20 cellular contexts compared by ENCODE assay signal in genomic region chr9:37083654-37084053, GRCh38. TPM values are rescaled to one million over a fixed set of nuclear protein-coding genes. Genes with fewer than 3 reads are reported as not detected.
DNase-seq lines count a peak whose midpoint lies in the region; ATAC-seq, FAIRE-seq and TF ChIP-seq lines count a peak whose summit lies in the region.
"Had no signal": no experiment of that assay in that cellular context is flagged by ENCODE, and none has a peak within 500 bp of the region (broad histone marks: within the 10 kb centered on the region; RNA-seq: fewer than 3 reads in every experiment).

No MANE protein-coding gene starts in this region.

- H3K56ac ChIP-seq in IMR-90 (ENCODE audit: extremely low read depth, insufficient read depth, low read length), result no peak overlapping the region

- no peak overlapping the region; the same call in 1 of the 2 replicates for H3K4me2 ChIP-seq in IMR-90 (ENCODE audit: low read depth, low read length)
- H3K4me2 ChIP-seq: BLaER1 had no signal

- peaks cover 6% of the 10 kb centered on the region; the same call in 1 of the 2 replicates for H4K20me1 ChIP-seq in IMR-90 (ENCODE audit: insufficient read depth, low read length)

- H3K4me1 ChIP-seq in IMR-90 (ENCODE audit: control insufficient read depth, insufficient read depth, low read length) (no peaks in the 10 kb centered on the region; the same call in 1 of the 2 replicates), small intestine (ENCODE audit: control insufficient read depth in 2 of 2, insufficient read depth in 1 of 2, low read depth in 1 of 2, low read length in 1 of 2) (peaks cover 3 to 5% of the 10 kb centered on the region in 2 donors)

- no peak overlapping the region for H2BK5ac ChIP-seq in IMR-90 (ENCODE audit: low read depth, low read length, poor library complexity, severe bottlenecking)

- peaks cover 9% of the 10 kb centered on the region for H3K36me3 ChIP-seq in IMR-90 (ENCODE audit: control insufficient read depth, insufficient read depth, low read length)
- peaks cover 5 to 10% of the 10 kb centered on the region in 2 donors for H3K36me3 ChIP-seq in small intestine (ENCODE audit: control insufficient read depth in 2 of 2, insufficient read depth in 2 of 2, low read length in 2 of 2)

- H3K27ac Mint-ChIP-seq in activated T-cell treated with anti-CD3 and anti-CD28 coated beads, Interleukin-2, amount 50 U/mL, for 24 hours, result peak overlapping the region; percentile 26
- peak overlapping the region; percentile 28 for H3K27ac Mint-ChIP-seq in stimulated activated memory B cell treated with anti-CD40 and anti-IgM and Interleukin-4, amounts not matched to agents 10 μg/mL and 1 μg/mL and 100 μg/mL, for 72 hours
- no peak overlapping the region for H3K27ac Mint-ChIP-seq in HFFc6
- H3K27ac Mint-ChIP-seq: H9, T-cell had no signal

- no peaks in the 10 kb centered on the region for H3K27me3 Mint-ChIP-seq in activated T-cell treated with anti-CD3 and anti-CD28 coated beads, Interleukin-2, amount 50 U/mL, for 24 hours
- H3K27me3 Mint-ChIP-seq in stimulated activated memory B cell treated with anti-CD40 and anti-IgM and Interleukin-4, amounts not matched to agents 10 μg/mL and 1 μg/mL and 100 μg/mL, for 72 hours, result no peaks in the 10 kb centered on the region
- peaks cover 9% of the 10 kb centered on the region for H3K27me3 Mint-ChIP-seq in HFFc6 (ENCODE audit: insufficient read depth)
- H3K27me3 Mint-ChIP-seq: T-cell had no signal

- no peak overlapping the region for H2BK15ac ChIP-seq in IMR-90 (ENCODE audit: low read depth, low read length)

- H4K8ac ChIP-seq in IMR-90 (ENCODE audit: low read depth in 2 of 2, low read length in 2 of 2), result no peak overlapping the region

- no peak overlapping the region for H2BK120ac ChIP-seq in IMR-90 (ENCODE audit: low read depth, low read length)

- H3K14ac ChIP-seq in IMR-90 (replicated peaks; ENCODE audit: low read depth, low read length), result no peak overlapping the region

- TF ChIP-seq RAD21 in IMR-90 (IDR thresholded peaks at IDR 0.05; ENCODE audit: low read length), result no peak

- H3K4me1 Mint-ChIP-seq in activated T-cell treated with anti-CD3 and anti-CD28 coated beads, Interleukin-2, amount 50 U/mL, for 24 hours (ENCODE audit: low read depth), result peaks cover 71% of the 10 kb centered on the region
- peaks cover 76% of the 10 kb centered on the region for H3K4me1 Mint-ChIP-seq in stimulated activated memory B cell treated with anti-CD40 and anti-IgM and Interleukin-4, amounts not matched to agents 10 μg/mL and 1 μg/mL and 100 μg/mL, for 72 hours
- H3K4me1 Mint-ChIP-seq in HFFc6 (ENCODE audit: low read depth), result peaks cover 45% of the 10 kb centered on the region

- ATAC-seq in IMR-90 (ENCODE audit: low read depth), result no peak
- ATAC-seq in stimulated activated memory B cell treated with anti-CD40 and anti-IgM and Interleukin-4, amounts not matched to agents 10 μg/mL and 1 μg/mL and 100 μg/mL, for 72 hours, result no peak
- ATAC-seq: Right ventricle myocardium inferior, T-cell had no signal

- no peak overlapping the region for H2AK5ac ChIP-seq in IMR-90 (ENCODE audit: low read depth, low read length)

- CTCF ChIA-PET in IMR-90 (lab: Yijun Ruan, JAX), result interaction anchor here (1.1 kb wide), 1 partner anchor 22 kb away, joined by 3 read pairs; no protein-coding TSS in a partner anchor

- H3K4ac ChIP-seq in IMR-90 (ENCODE audit: low read depth, low read length), result no peak overlapping the region

- H3K9me3 Mint-ChIP-seq in activated T-cell treated with anti-CD3 and anti-CD28 coated beads, Interleukin-2, amount 50 U/mL, for 24 hours, result peaks cover 7% of the 10 kb centered on the region
- H3K9me3 Mint-ChIP-seq in stimulated activated memory B cell treated with anti-CD40 and anti-IgM and Interleukin-4, amounts not matched to agents 10 μg/mL and 1 μg/mL and 100 μg/mL, for 72 hours, result no peaks in the 10 kb centered on the region
- H3K9me3 Mint-ChIP-seq in HFFc6, result peaks cover 7% of the 10 kb centered on the region; the same call in 1 of the 2 replicates
- H3K9me3 Mint-ChIP-seq: T-cell had no signal

- no peak for TF ChIP-seq POLR2A in IMR-90 (IDR thresholded peaks at IDR 0.05; ENCODE audit: low read depth, low read length)

- POLR2A ChIA-PET in IMR-90 (lab: Charles Lee; ENCODE audit: unreplicated experiment), result interaction anchor here (0.6 kb wide), 1 partner anchor 46 kb away, joined by 5 read pairs; no protein-coding TSS in a partner anchor

- DNase-seq in activated T-cell treated with anti-CD3 and anti-CD28 coated beads, Interleukin-2, amount 50 U/mL, for 24 hours, result no peak
- DNase-seq in activated T-cell treated with anti-CD3 and anti-CD28 coated beads, Interleukin-2, amount 50 U/mL, for 48 hours, result no peak
- DNase-seq in IMR-90 (peak; percentile 29), HFFc6 (no peak), NCI-H2171 (lab: John Stamatoyannopoulos, UW) (no peak), small intestine (no peak)
- DNase-seq: 8988T, EL, H9, KBM-7, NCI-H1048, NCI-H1436 treated with DMSO at 0.1 percent for 48 hours, NCI-H510A, Peyer's patch, T-cell had no signal

- H3K27me3 ChIP-seq in IMR-90 (ENCODE audit: control insufficient read depth, insufficient read depth, low read length) (no peaks in the 10 kb centered on the region), small intestine (ENCODE audit: control insufficient read depth in 2 of 2, insufficient read depth in 2 of 2, low read length in 2 of 2) (no peaks in the 10 kb centered on the region)
- H3K27me3 ChIP-seq: BLaER1, Peyer's patch had no signal

- H3K18ac ChIP-seq in IMR-90 (ENCODE audit: low read depth, low read length), result no peak overlapping the region

- FAIRE-seq in small intestine (lab: Jason Lieb, UNC), result no peak

- no peak overlapping the region for H3K27ac ChIP-seq in IMR-90 (ENCODE audit: insufficient read depth, low read length)
- peak overlapping the region; percentile 59 for H3K27ac ChIP-seq in VCaP
- no peak overlapping the region for H3K27ac ChIP-seq in small intestine (ENCODE audit: low read depth in 1 of 2, low read length in 1 of 2)
- H3K27ac ChIP-seq: BLaER1, Peyer's patch had no signal

- H4K5ac ChIP-seq in IMR-90 (ENCODE audit: low read depth, low read length), result no peak overlapping the region

- H3K79me1 ChIP-seq in IMR-90 (ENCODE audit: low read depth in 1 of 2, low read length in 2 of 2), result peaks cover 20 to 49% of the 10 kb centered on the region in 2 experiments

- no peak for TF ChIP-seq CTCF in IMR-90 (conservative IDR thresholded peaks at IDR 0.05; ENCODE audit: low read depth, low read length)
- TF ChIP-seq CTCF in VCaP (conservative IDR thresholded peaks at IDR 0.05), result no peak
- no peak for TF ChIP-seq CTCF in HFFc6 (IDR thresholded peaks at IDR 0.05)

- intact Hi-C loops in IMR-90 (cut with micrococcal nuclease), result loop anchor here (5.0 kb wide), 1 partner anchor 39 kb away; the partner anchor contains the start of gene ZCCHC7

- H2AFZ ChIP-seq in IMR-90 (replicated peaks; ENCODE audit: low read length, poor library complexity), result no peak overlapping the region

- no TSS peak for BruUV-seq in IMR-90 (replicated peaks; lab: Mats Ljungman, UMichigan)

- no peak overlapping the region for H2AK9ac ChIP-seq in IMR-90 (replicated peaks; ENCODE audit: low read depth, low read length, poor library complexity)

- H3K23ac ChIP-seq in IMR-90 (ENCODE audit: low read depth, low read length), result no peak overlapping the region

- in situ Hi-C loops in IMR-90 (cut with MboI; ENCODE audit: low sequenced_read_pairs), result no loop called here

- H2BK20ac ChIP-seq in IMR-90 (ENCODE audit: low read depth, low read length), result no peak overlapping the region

- no peak overlapping the region for H3K4me3 Mint-ChIP-seq in activated T-cell treated with anti-CD3 and anti-CD28 coated beads, Interleukin-2, amount 50 U/mL, for 24 hours
- H3K4me3 Mint-ChIP-seq in stimulated activated memory B cell treated with anti-CD40 and anti-IgM and Interleukin-4, amounts not matched to agents 10 μg/mL and 1 μg/mL and 100 μg/mL, for 72 hours, result no peak overlapping the region
- no peak overlapping the region for H3K4me3 Mint-ChIP-seq in HFFc6
- H3K4me3 Mint-ChIP-seq: H9, T-cell had no signal

- H3K36me3 Mint-ChIP-seq in activated T-cell treated with anti-CD3 and anti-CD28 coated beads, Interleukin-2, amount 50 U/mL, for 24 hours (ENCODE audit: low read depth), result peaks cover 77% of the 10 kb centered on the region
- H3K36me3 Mint-ChIP-seq in stimulated activated memory B cell treated with anti-CD40 and anti-IgM and Interleukin-4, amounts not matched to agents 10 μg/mL and 1 μg/mL and 100 μg/mL, for 72 hours, result peaks cover 44% of the 10 kb centered on the region
- H3K36me3 Mint-ChIP-seq in HFFc6 (ENCODE audit: low read depth), result peaks cover 14% of the 10 kb centered on the region

- H3K4me3 ChIP-seq in IMR-90 (ENCODE audit: insufficient read depth, low read depth, low read length) (no peak overlapping the region), small intestine (ENCODE audit: low read depth in 1 of 2, low read length in 2 of 2) (no peak overlapping the region)
- H3K4me3 ChIP-seq: BLaER1, Peyer's patch had no signal

- no peak overlapping the region for H4K91ac ChIP-seq in IMR-90 (ENCODE audit: insufficient read depth, low read depth, low read length)

- H3K9me3 ChIP-seq in IMR-90 (ENCODE audit: control insufficient read depth, insufficient read depth, low read length), result 0 out of 2 replicates have a peak, but pooled peaks cover 2% of the 10 kb centered on the region
- H3K9me3 ChIP-seq in small intestine (ENCODE audit: control insufficient read depth, low read depth), result no peaks in the 10 kb centered on the region
- H3K9me3 ChIP-seq: Peyer's patch had no signal

- peaks cover 3% of the 10 kb centered on the region for H3K9me1 ChIP-seq in IMR-90 (ENCODE audit: insufficient read depth, low read length)

- no peak overlapping the region for H3K9ac ChIP-seq in IMR-90 (ENCODE audit: low read depth, low read length)
- H3K9ac ChIP-seq: BLaER1 had no signal

- dilution Hi-C loops in IMR-90 (cut with HindIII; ENCODE audit: low sequenced_read_pairs, unreplicated experiment), result no loop called here

TF ChIP-seq in IMR-90, 13 proteins besides CTCF, POLR2A, EP300 and RAD21 (continues in another document):
- TF ChIP-seq CEBPB (IDR thresholded peaks at IDR 0.05; ENCODE audit: low read depth, low read length), result no peak

RNA-seq across cellular contexts. Expression of gene ZCCHC7, which starts 36.7 kb away (rescaled TPM):
- 21.4 and 28.7 TPM in 2 replicates for total RNA-seq in IMR-90 (2012; rRNA removed)
- polyA plus RNA-seq in IMR-90 (2012; rRNA removed) (13.2 and 13.6 TPM in 2 replicates), small intestine (1 to 10 TPM; 4.9 to 9.1 (median 6.7) TPM)
- 7.7 and 17.7 TPM in 2 replicates for polyA plus RNA-seq in IMR-90 (2012; cell fraction: cytosol; rRNA removed)
- 4.6 and 18.3 TPM in 2 replicates for polyA plus RNA-seq in IMR-90 (2012; cell fraction: nucleus; rRNA removed; ENCODE audit: low replicate concordance)
- 10 to 100 TPM; 18.5 to 22.9 (median 18.8) TPM for total RNA-seq in HFFc6 (2021; fragmentation: NEBNext Ultra II Directional; extraction: Animal tissue kit (Norgen Biotek cat#: 25700))

RNA-seq across cellular contexts. Expression of gene PAX5, which starts 49.6 kb away (rescaled TPM):
- total RNA-seq in IMR-90 (2012; rRNA removed), result not detected in 2 replicates
- not detected in 2 replicates for polyA plus RNA-seq in IMR-90 (2012; rRNA removed)
- not detected in 2 replicates for polyA plus RNA-seq in IMR-90 (2012; cell fraction: cytosol; rRNA removed)
- polyA plus RNA-seq in IMR-90 (2012; cell fraction: nucleus; rRNA removed; ENCODE audit: low replicate concordance), result not detected in 2 replicates
- not detected for total RNA-seq in HFFc6 (2021; fragmentation: NEBNext Ultra II Directional; extraction: Animal tissue kit (Norgen Biotek cat#: 25700))
- 1 to 10 TPM in 1 of 3 donors, under 1 TPM in 1, not detected in 1; under 0.01 to 1.1 TPM for polyA plus RNA-seq in small intestine
- total RNA-seq: M059J, Right ventricle myocardium inferior had no signal
